In genomic region chr15:81792646-81793045, GRCh38 we compare ENCODE assay signal across 21 cellular contexts.
DNase-seq lines count a peak whose midpoint lies in the region; ATAC-seq and TF ChIP-seq lines count a peak whose summit lies in the region.
"Had no signal": no experiment of that assay in that cellular context is flagged by ENCODE, and none has a peak within 500 bp of the region (broad histone marks: within the 10 kb centered on the region; RNA-seq: fewer than 3 reads in every experiment).

No MANE protein-coding gene starts in this region.

- DNase-seq in SIG-M5 treated with dmso at 0.1 percent for 504 hours (lab: John Stamatoyannopoulos, UW; ENCODE audit: unreplicated experiment) (peak; percentile 20), SIG-M5 (lab: John Stamatoyannopoulos, UW) (no peak), endodermal cell (peak; percentile 4), left kidney (ENCODE audit: low read depth, low spot score) (peak; percentile 26), sigmoid colon (no peak), T-helper 17 cell (no peak)
- DNase-seq: BE2C; C1 segment of cervical spinal cord; CD4-positive, CD25-positive, alpha-beta regulatory T cell; CD8-positive, alpha-beta memory T cell; COR-L47; DMS 273 treated with DMSO at 0.1 percent for 48 hours; DMS79; GF-D8; GM23248; HFFc6; KBM-7 had no signal

- no peak for TF ChIP-seq CTCF in endodermal cell (conservative IDR thresholded peaks at IDR 0.05)
- TF ChIP-seq CTCF in sigmoid colon (IDR thresholded peaks at IDR 0.05) = no peak

- H3K36me3 ChIP-seq in endodermal cell (ENCODE audit: control insufficient read depth, insufficient read depth, low read length) = peaks cover 4% of the 10 kb centered on the region
- no peaks in the 10 kb centered on the region for H3K36me3 ChIP-seq in sigmoid colon
- H3K36me3 ChIP-seq: BE2C had no signal

- WGBS in endodermal cell (ENCODE audit: insufficient coverage in 1 of 2, insufficient read length in 1 of 2), 2 experiments = 98% methylated on average over 2 of the region's 2 CpGs; no CpG with 5 or more reads in 1 of the 2 experiments
- 69 to 76% methylated on average over 2 of the region's 2 CpGs for WGBS in sigmoid colon, 2 donors

- H3K27ac ChIP-seq in endodermal cell (ENCODE audit: low read depth, low read length) (no peak overlapping the region), sigmoid colon (no peak overlapping the region)
- H3K27ac ChIP-seq: GM23248 had no signal

- H3K27me3 ChIP-seq in endodermal cell (ENCODE audit: control insufficient read depth, insufficient read depth, low read length, poor library complexity, severe bottlenecking) (no peaks in the 10 kb centered on the region), sigmoid colon (no peaks in the 10 kb centered on the region)
- H3K27me3 ChIP-seq: BE2C had no signal

- H3K9me3 ChIP-seq in endodermal cell (ENCODE audit: control insufficient read depth, low read length) (no peaks in the 10 kb centered on the region), sigmoid colon (no peaks in the 10 kb centered on the region), T-helper 17 cell (ENCODE audit: control insufficient read depth, low read length, poor library complexity, severe bottlenecking) (no peaks in the 10 kb centered on the region)
- H3K9me3 ChIP-seq: BE2C had no signal

- H3K9ac ChIP-seq in endodermal cell (ENCODE audit: extremely low read depth, low read length, poor library complexity, severe bottlenecking) = no peak overlapping the region
- H3K9ac ChIP-seq: GM23248 had no signal

- H3K27me3 Mint-ChIP-seq in endodermal cell (ENCODE audit: insufficient read depth) = no peaks in the 10 kb centered on the region
- H3K27me3 Mint-ChIP-seq in T-helper 17 cell = peaks cover 14% of the 10 kb centered on the region
- H3K27me3 Mint-ChIP-seq: CD4-positive, CD25-positive, alpha-beta regulatory T cell had no signal

- no peak for TF ChIP-seq POLR2A in sigmoid colon (IDR thresholded peaks at IDR 0.05)

- intact Hi-C loops in sigmoid colon (cut with DNase I) = no loop called here

- peaks cover 3% of the 10 kb centered on the region for H3K4me1 ChIP-seq in endodermal cell (ENCODE audit: control insufficient read depth, insufficient read depth, low read length)
- no peaks in the 10 kb centered on the region for H3K4me1 ChIP-seq in sigmoid colon
- H3K4me1 ChIP-seq: BE2C had no signal

- no peak overlapping the region for H3K4me3 Mint-ChIP-seq in endodermal cell
- no peak overlapping the region for H3K4me3 Mint-ChIP-seq in T-helper 17 cell
- H3K4me3 Mint-ChIP-seq: CD4-positive, CD25-positive, alpha-beta regulatory T cell; CD8-positive, alpha-beta memory T cell; HFFc6; IgD-negative memory B cell had no signal

- no peak overlapping the region for H3K4me3 ChIP-seq in endodermal cell (ENCODE audit: low read length)
- H3K4me3 ChIP-seq in sigmoid colon = no peak overlapping the region
- H3K4me3 ChIP-seq: GM12878, GM23248 had no signal

- H3K36me3 Mint-ChIP-seq in endodermal cell (ENCODE audit: low read depth) = peaks cover 17% of the 10 kb centered on the region
- no peaks in the 10 kb centered on the region for H3K36me3 Mint-ChIP-seq in T-helper 17 cell (ENCODE audit: low read depth)
- H3K36me3 Mint-ChIP-seq: CD4-positive, CD25-positive, alpha-beta regulatory T cell; CD8-positive, alpha-beta memory T cell; IgD-negative memory B cell had no signal

- TF ChIP-seq EP300 in sigmoid colon (IDR thresholded peaks at IDR 0.05) = no peak

- no peak for ATAC-seq in HG02759 (IDR thresholded peaks at IDR 0.05; ENCODE audit: unreplicated experiment)
- ATAC-seq in T-helper 17 cell = no peak
- ATAC-seq: GM12878, HCT116 had no signal

- H3K27ac Mint-ChIP-seq in endodermal cell (no peak overlapping the region), T-helper 17 cell (no peak overlapping the region)
- H3K27ac Mint-ChIP-seq: CD4-positive, CD25-positive, alpha-beta regulatory T cell; CD8-positive, alpha-beta memory T cell; HFFc6; IgD-negative memory B cell had no signal

- no peaks in the 10 kb centered on the region for H3K9me3 Mint-ChIP-seq in endodermal cell

- H3K4me1 Mint-ChIP-seq in endodermal cell (peaks cover 4% of the 10 kb centered on the region), T-helper 17 cell (no peaks in the 10 kb centered on the region)
- H3K4me1 Mint-ChIP-seq: CD4-positive, CD25-positive, alpha-beta regulatory T cell; CD8-positive, alpha-beta memory T cell; IgD-negative memory B cell had no signal

Comparison
In these comparisons a context has a peak if more than half of its experiments do, and no peak if none do; other contexts are left out.
1. DNase-seq: peak in SIG-M5 treated with dmso at 0.1 percent for 504 hours (single experiment), endodermal cell (single experiment) and left kidney (single experiment); none in SIG-M5 (single experiment), sigmoid colon (single experiment) and T-helper 17 cell (0 of 3).